Comparison of ENCODE assay signal across 8 cellular contexts in genomic region chr11:121292503-121293275, GRCh38. TPM values are rescaled to one million over a fixed set of nuclear protein-coding genes. Genes with fewer than 3 reads are reported as not detected.
A peak's percentile ranks its signal among the peaks of the same experiment; 100 is the strongest.
DNase-seq lines count a peak whose midpoint lies in the region; ATAC-seq and TF ChIP-seq lines count a peak whose summit lies in the region.

SC5D (plus strand) TSS chr11:121292771; CDS start chr11:121303376, 10,605 bp downstream.

- H3K9me3 ChIP-seq in ascending aorta: no peaks in the 10 kb centered on the region
- H3K9me3 ChIP-seq in right cardiac atrium (ENCODE audit: control insufficient read depth, low read length): no peaks in the 10 kb centered on the region
- H3K9me3 ChIP-seq in uterus: no peaks in the 10 kb centered on the region

- H3K27ac ChIP-seq in ascending aorta (peak within 1 kb of the TSS; percentile 76 to 91), right cardiac atrium (ENCODE audit: low read length) (peak within 1 kb of the TSS; percentile 93), uterus (peak within 1 kb of the TSS; percentile 87 to 94)

- ATAC-seq in GM18499 (IDR thresholded peaks at IDR 0.05; ENCODE audit: insufficient read depth, unreplicated experiment) (peak; percentile 57), HG02943 (IDR thresholded peaks at IDR 0.05; ENCODE audit: low read depth, unreplicated experiment) (peak; percentile 92), right cardiac atrium (peak; percentile 99)

- intact Hi-C loops in T-helper 2 cell treated with Interferon-gamma antibody and Interleukin-4, amounts not matched to agents 100 ng/mL and 5 ng/mL, for 36 hours (cut with micrococcal nuclease): loop anchor here (2.0 to 5.0 kb wide), 5 partner anchors 44 to 1770 kb away; partner anchors contain the start of gene HSPA8
- intact Hi-C loops in ascending aorta (cut with DNase I): loop anchor here (1.0 to 10.0 kb wide), 4 partner anchors 175 to 1770 kb away; partner anchors contain the start of gene HSPA8
- intact Hi-C loops in right cardiac atrium (cut with DNase I): no loop called here
- intact Hi-C loops in uterus (cut with DNase I; ENCODE audit: low total_unique reads): no loop called here

- peak; percentile 89 to 95 for TF ChIP-seq POLR2A in uterus (IDR thresholded peaks at IDR 0.05)

- H3K4me1 ChIP-seq in ascending aorta (peaks cover 0 to 7% of the 10 kb centered on the region in 2 donors), right cardiac atrium (ENCODE audit: control insufficient read depth, insufficient read depth, low read length) (no peaks in the 10 kb centered on the region), uterus (peaks cover 6 to 8% of the 10 kb centered on the region in 2 donors)

- H3K27me3 ChIP-seq in ascending aorta (no peaks in the 10 kb centered on the region), right cardiac atrium (ENCODE audit: control insufficient read depth, insufficient read depth) (no peaks in the 10 kb centered on the region), uterus (no peaks in the 10 kb centered on the region)

- H3K4me3 ChIP-seq in ascending aorta (peak within 1 kb of the TSS; percentile 61 to 90), right cardiac atrium (ENCODE audit: low read length) (peak within 1 kb of the TSS; percentile 91), uterus (peak within 1 kb of the TSS; percentile 87 to 92)

- TF ChIP-seq CTCF in ascending aorta (IDR thresholded peaks at IDR 0.05) (no peak), uterus (IDR thresholded peaks at IDR 0.05) (peak in 1 of 4 experiments; percentile 10)

- DNase-seq in NCI-H187 treated with DMSO at 0.1 percent for 48 hours (lab: John Stamatoyannopoulos, UW) (peak; percentile 40), ascending aorta (ENCODE audit: low spot score in 2 of 2) (peak; percentile 89 to 97), right cardiac atrium (peak; percentile 96 to 99 (median 98)), pulmonary artery endothelial cell (ENCODE audit: low read depth, low spot score) (peak; percentile 75), uterus (peak; percentile 92 to 93)

- no peaks in the 10 kb centered on the region for H3K36me3 ChIP-seq in ascending aorta
- no peaks in the 10 kb centered on the region for H3K36me3 ChIP-seq in uterus

- under 1% methylated on average over 75 of the region's 75 CpGs for WGBS in right cardiac atrium

RNA-seq across cellular contexts. Expression of gene SC5D, which starts in this region (rescaled TPM):
- 21.3 and 23.9 TPM in 2 replicates for total RNA-seq in T-helper 2 cell treated with Interferon-gamma antibody and Interleukin-4, amounts not matched to agents 100 ng/mL and 5 ng/mL, for 36 hours
- total RNA-seq in ascending aorta (18.8 TPM), right cardiac atrium (10 to 100 TPM; 30.1 to 34.7 (median 32.4) TPM), pulmonary artery endothelial cell (51.1 and 58.5 TPM in 2 replicates), uterus (10 to 100 TPM in 3 of 4 donors, 1 to 10 TPM in 1; 7.7 to 56.0 (median 23.1) TPM)
- polyA plus RNA-seq in right cardiac atrium: 29.7 TPM

Comparison
In these comparisons a context has a peak if more than half of its experiments do, and no peak if none do; other contexts are left out.
1. Peak in every context shown above with its lines: DNase-seq, ATAC-seq, H3K4me3 ChIP-seq and H3K27ac ChIP-seq.
2. DNase-seq: peak in every context shown above with its lines; median percentile 98 in right cardiac atrium; 93 in ascending aorta; 92 in uterus; 75 in pulmonary artery endothelial cell; 40 in NCI-H187 treated with DMSO at 0.1 percent for 48 hours.
3. intact Hi-C loops: an anchor here in T-helper 2 cell treated with Interferon-gamma antibody and Interleukin-4, amounts not matched to agents 100 ng/mL and 5 ng/mL, for 36 hours (2.0 to 5.0 kb wide) and ascending aorta (1.0 to 10.0 kb wide); none called in right cardiac atrium and uterus.